ENCODE assay signal across 1 cellular context in the genomic region with DNA sequence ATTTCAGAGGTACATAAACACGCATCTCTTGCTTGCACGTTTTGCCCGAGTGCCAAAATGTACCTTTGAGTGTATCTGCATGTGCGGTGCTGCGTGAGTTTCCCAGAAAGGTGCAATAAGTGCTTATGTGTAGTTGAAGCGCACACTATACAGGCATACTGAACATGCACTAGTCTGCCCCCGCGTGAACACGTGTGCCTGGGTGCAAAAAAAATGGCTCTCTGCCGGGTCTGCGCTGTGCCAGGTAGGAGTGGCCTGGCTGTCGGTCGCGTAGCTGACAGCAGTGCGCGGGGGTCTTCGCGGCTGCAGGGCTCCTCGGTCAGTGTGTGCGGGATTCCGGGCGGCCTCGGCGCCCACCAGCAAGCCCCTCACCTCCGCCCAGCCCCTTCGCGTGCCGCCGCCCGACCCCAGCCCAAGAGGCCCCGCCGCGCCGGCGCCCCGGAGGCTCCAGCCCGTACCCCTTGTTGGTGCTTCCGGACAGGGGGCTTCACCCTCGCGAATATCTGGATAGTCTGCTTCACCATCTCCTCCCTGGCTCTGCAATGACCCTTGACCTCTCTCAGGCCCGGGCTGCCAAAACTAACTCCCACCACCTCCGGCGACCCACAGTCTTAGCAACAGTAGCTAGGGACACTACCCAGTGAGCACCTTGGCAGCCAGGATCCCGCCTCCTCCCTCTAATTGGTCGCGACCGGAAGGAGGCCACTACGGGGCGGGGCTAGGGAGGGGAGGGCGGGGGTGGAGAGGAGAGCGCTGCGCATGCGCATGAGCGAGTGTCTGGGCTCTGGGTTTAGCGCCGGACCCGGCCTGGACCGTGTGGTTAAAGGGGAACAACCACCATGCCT.
A peak's percentile ranks its signal among the peaks of the same experiment; 100 is the strongest.
TF ChIP-seq lines count a peak whose summit lies in the region.

A gene with protein sequence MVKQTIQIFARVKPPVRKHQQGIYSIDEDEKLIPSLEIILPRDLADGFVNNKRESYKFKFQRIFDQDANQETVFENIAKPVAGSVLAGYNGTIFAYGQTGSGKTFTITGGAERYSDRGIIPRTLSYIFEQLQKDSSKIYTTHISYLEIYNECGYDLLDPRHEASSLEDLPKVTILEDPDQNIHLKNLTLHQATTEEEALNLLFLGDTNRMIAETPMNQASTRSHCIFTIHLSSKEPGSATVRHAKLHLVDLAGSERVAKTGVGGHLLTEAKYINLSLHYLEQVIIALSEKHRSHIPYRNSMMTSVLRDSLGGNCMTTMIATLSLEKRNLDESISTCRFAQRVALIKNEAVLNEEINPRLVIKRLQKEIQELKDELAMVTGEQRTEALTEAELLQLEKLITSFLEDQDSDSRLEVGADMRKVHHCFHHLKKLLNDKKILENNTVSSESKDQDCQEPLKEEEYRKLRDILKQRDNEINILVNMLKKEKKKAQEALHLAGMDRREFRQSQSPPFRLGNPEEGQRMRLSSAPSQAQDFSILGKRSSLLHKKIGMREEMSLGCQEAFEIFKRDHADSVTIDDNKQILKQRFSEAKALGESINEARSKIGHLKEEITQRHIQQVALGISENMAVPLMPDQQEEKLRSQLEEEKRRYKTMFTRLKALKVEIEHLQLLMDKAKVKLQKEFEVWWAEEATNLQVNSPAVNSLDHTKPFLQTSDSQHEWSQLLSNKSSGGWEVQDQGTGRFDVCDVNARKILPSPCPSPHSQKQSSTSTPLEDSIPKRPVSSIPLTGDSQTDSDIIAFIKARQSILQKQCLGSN (minus strand): TSS at position 622 of the 845 bp plus-strand sequence. CDS start 98 bp downstream, at position 524.

TF ChIP-seq in HEK293, 187 proteins besides CTCF, POLR2A, EP300 and RAD21 (continued from another document):
- TF ChIP-seq ZSCAN16 (tag by site-specific recombination; IDR thresholded peaks at IDR 0.05) (no peak), ZNF768 (tag by site-specific recombination; IDR thresholded peaks at IDR 0.05) (no peak), ZNF335 (tag by site-specific recombination; conservative IDR thresholded peaks at IDR 0.05) (peak; percentile 86), WT1 (tag by site-specific recombination; IDR thresholded peaks at IDR 0.05) (no peak), KLF7 (tag by site-specific recombination; IDR thresholded peaks at IDR 0.05; ENCODE audit: borderline replicate concordance) (no peak), KLF9 (tag by site-specific recombination; IDR thresholded peaks at IDR 0.05; ENCODE audit: low read depth) (peak; percentile 60), ZNF585B (tag by site-specific recombination; IDR thresholded peaks at IDR 0.05) (no peak), SALL2 (tag by site-specific recombination; IDR thresholded peaks at IDR 0.05; ENCODE audit: borderline replicate concordance) (no peak), RBAK (tag by site-specific recombination; IDR thresholded peaks at IDR 0.05) (no peak), ZNF19 (tag by site-specific recombination; IDR thresholded peaks at IDR 0.05; ENCODE audit: low read depth) (no peak), SCRT2 (tag by site-specific recombination; IDR thresholded peaks at IDR 0.05) (no peak), ZBTB20 (tag by site-specific recombination; IDR thresholded peaks at IDR 0.05) (peak; percentile 35), MEIS1 (CRISPR knock-in tag; IDR thresholded peaks at IDR 0.05; ENCODE audit: borderline replicate concordance) (no peak), ZNF140 (tag by site-specific recombination; IDR thresholded peaks at IDR 0.05) (no peak), YY2 (tag by site-specific recombination; IDR thresholded peaks at IDR 0.05) (peak; percentile 60; the same call in 1 of the 2 replicates), ZNF169 (tag by site-specific recombination; IDR thresholded peaks at IDR 0.05) (no peak), ZNF561 (tag by site-specific recombination; IDR thresholded peaks at IDR 0.05; ENCODE audit: borderline replicate concordance) (peak; percentile 38; the same call in 1 of the 2 replicates), ZNF792 (tag by site-specific recombination; IDR thresholded peaks at IDR 0.05) (no peak), ZNF394 (tag by site-specific recombination; IDR thresholded peaks at IDR 0.05; ENCODE audit: borderline replicate concordance) (no peak), ZNF341 (tag by site-specific recombination; IDR thresholded peaks at IDR 0.05; ENCODE audit: low read depth) (peak; percentile 59), MZF1 (tag by site-specific recombination; IDR thresholded peaks at IDR 0.05; ENCODE audit: borderline replicate concordance) (no peak), ZIC2 (tag by site-specific recombination; IDR thresholded peaks at IDR 0.05) (0 out of 2 replicates have a peak, but pooled peaks have one; percentile 22), GLIS1 (tag by site-specific recombination; IDR thresholded peaks at IDR 0.05) (no peak), ZFP41 (tag by site-specific recombination; IDR thresholded peaks at IDR 0.05; ENCODE audit: borderline replicate concordance) (no peak), ZNF404 (tag by site-specific recombination; IDR thresholded peaks at IDR 0.05) (no peak), ZNF747 (tag by site-specific recombination; IDR thresholded peaks at IDR 0.05) (no peak), KLF8 (tag by site-specific recombination; IDR thresholded peaks at IDR 0.05) (peak; percentile 31; the same call in 1 of the 2 replicates), ZNF624 (tag by site-specific recombination; IDR thresholded peaks at IDR 0.05) (no peak), GFI1B (tag by site-specific recombination; IDR thresholded peaks at IDR 0.05) (no peak), ZNF155 (tag by site-specific recombination; IDR thresholded peaks at IDR 0.05) (no peak), ZNF132 (tag by site-specific recombination; IDR thresholded peaks at IDR 0.05; ENCODE audit: borderline replicate concordance) (no peak), ZBTB17 (tag by site-specific recombination; IDR thresholded peaks at IDR 0.05) (no peak), ZNF560 (tag by site-specific recombination; IDR thresholded peaks at IDR 0.05; ENCODE audit: borderline replicate concordance) (0 out of 2 replicates have a peak, but pooled peaks have one; percentile 59), ZNF521 (tag by site-specific recombination; IDR thresholded peaks at IDR 0.05) (no peak), GLI2 (tag by site-specific recombination; IDR thresholded peaks at IDR 0.05; ENCODE audit: borderline replicate concordance, low read depth) (no peak), ZNF211 (tag by site-specific recombination; IDR thresholded peaks at IDR 0.05; ENCODE audit: low read depth) (no peak), ZBTB8A (tag by site-specific recombination; IDR thresholded peaks at IDR 0.05) (peak; percentile 37), ZNF292 (tag by site-specific recombination; IDR thresholded peaks at IDR 0.05; ENCODE audit: borderline replicate concordance, low read depth) (0 out of 2 replicates have a peak, but pooled peaks have one; percentile 13)
- TF ChIP-seq, protein P1, sequence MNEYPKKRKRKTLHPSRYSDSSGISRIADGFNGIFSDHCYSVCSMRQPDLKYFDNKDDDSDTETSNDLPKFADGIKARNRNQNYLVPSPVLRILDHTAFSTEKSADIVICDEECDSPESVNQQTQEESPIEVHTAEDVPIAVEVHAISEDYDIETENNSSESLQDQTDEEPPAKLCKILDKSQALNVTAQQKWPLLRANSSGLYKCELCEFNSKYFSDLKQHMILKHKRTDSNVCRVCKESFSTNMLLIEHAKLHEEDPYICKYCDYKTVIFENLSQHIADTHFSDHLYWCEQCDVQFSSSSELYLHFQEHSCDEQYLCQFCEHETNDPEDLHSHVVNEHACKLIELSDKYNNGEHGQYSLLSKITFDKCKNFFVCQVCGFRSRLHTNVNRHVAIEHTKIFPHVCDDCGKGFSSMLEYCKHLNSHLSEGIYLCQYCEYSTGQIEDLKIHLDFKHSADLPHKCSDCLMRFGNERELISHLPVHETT (tag by site-specific recombination; IDR thresholded peaks at IDR 0.05), result no peak
- TF ChIP-seq, protein P2, sequence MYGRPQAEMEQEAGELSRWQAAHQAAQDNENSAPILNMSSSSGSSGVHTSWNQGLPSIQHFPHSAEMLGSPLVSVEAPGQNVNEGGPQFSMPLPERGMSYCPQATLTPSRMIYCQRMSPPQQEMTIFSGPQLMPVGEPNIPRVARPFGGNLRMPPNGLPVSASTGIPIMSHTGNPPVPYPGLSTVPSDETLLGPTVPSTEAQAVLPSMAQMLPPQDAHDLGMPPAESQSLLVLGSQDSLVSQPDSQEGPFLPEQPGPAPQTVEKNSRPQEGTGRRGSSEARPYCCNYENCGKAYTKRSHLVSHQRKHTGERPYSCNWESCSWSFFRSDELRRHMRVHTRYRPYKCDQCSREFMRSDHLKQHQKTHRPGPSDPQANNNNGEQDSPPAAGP (tag by site-specific recombination; IDR thresholded peaks at IDR 0.05), result no peak
- TF ChIP-seq, protein P3, sequence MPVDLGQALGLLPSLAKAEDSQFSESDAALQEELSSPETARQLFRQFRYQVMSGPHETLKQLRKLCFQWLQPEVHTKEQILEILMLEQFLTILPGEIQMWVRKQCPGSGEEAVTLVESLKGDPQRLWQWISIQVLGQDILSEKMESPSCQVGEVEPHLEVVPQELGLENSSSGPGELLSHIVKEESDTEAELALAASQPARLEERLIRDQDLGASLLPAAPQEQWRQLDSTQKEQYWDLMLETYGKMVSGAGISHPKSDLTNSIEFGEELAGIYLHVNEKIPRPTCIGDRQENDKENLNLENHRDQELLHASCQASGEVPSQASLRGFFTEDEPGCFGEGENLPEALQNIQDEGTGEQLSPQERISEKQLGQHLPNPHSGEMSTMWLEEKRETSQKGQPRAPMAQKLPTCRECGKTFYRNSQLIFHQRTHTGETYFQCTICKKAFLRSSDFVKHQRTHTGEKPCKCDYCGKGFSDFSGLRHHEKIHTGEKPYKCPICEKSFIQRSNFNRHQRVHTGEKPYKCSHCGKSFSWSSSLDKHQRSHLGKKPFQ (tag by site-specific recombination; IDR thresholded peaks at IDR 0.05), result no peak
- TF ChIP-seq, protein P4, sequence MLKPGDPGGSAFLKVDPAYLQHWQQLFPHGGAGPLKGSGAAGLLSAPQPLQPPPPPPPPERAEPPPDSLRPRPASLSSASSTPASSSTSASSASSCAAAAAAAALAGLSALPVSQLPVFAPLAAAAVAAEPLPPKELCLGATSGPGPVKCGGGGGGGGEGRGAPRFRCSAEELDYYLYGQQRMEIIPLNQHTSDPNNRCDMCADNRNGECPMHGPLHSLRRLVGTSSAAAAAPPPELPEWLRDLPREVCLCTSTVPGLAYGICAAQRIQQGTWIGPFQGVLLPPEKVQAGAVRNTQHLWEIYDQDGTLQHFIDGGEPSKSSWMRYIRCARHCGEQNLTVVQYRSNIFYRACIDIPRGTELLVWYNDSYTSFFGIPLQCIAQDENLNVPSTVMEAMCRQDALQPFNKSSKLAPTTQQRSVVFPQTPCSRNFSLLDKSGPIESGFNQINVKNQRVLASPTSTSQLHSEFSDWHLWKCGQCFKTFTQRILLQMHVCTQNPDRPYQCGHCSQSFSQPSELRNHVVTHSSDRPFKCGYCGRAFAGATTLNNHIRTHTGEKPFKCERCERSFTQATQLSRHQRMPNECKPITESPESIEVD (tag by site-specific recombination; IDR thresholded peaks at IDR 0.05), result no peak
- TF ChIP-seq, protein P5, sequence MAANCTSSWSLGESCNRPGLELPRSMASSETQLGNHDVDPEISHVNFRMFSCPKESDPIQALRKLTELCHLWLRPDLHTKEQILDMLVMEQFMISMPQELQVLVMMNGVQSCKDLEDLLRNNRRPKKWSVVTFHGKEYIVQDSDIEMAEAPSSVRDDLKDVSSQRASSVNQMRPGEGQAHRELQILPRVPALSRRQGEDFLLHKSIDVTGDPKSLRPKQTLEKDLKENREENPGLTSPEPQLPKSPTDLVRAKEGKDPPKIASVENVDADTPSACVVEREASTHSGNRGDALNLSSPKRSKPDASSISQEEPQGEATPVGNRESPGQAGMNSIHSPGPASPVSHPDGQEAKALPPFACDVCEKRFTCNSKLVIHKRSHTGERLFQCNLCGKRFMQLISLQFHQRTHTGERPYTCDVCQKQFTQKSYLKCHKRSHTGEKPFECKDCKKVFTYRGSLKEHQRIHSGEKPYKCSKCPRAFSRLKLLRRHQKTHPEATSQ (tag by site-specific recombination; IDR thresholded peaks at IDR 0.05), result no peak
- TF ChIP-seq, protein P6, sequence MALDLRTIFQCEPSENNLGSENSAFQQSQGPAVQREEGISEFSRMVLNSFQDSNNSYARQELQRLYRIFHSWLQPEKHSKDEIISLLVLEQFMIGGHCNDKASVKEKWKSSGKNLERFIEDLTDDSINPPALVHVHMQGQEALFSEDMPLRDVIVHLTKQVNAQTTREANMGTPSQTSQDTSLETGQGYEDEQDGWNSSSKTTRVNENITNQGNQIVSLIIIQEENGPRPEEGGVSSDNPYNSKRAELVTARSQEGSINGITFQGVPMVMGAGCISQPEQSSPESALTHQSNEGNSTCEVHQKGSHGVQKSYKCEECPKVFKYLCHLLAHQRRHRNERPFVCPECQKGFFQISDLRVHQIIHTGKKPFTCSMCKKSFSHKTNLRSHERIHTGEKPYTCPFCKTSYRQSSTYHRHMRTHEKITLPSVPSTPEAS (tag by site-specific recombination; IDR thresholded peaks at IDR 0.05), result no peak
- TF ChIP-seq, protein P7, sequence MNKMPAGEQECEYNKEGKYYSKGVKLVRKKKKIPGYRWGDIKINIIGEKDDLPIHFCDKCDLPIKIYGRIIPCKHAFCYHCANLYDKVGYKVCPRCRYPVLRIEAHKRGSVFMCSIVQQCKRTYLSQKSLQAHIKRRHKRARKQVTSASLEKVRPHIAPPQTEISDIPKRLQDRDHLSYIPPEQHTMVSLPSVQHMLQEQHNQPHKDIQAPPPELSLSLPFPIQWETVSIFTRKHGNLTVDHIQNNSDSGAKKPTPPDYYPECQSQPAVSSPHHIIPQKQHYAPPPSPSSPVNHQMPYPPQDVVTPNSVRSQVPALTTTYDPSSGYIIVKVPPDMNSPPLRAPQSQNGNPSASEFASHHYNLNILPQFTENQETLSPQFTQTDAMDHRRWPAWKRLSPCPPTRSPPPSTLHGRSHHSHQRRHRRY (tag by site-specific recombination; IDR thresholded peaks at IDR 0.05), result no peak
- TF ChIP-seq, protein P8, sequence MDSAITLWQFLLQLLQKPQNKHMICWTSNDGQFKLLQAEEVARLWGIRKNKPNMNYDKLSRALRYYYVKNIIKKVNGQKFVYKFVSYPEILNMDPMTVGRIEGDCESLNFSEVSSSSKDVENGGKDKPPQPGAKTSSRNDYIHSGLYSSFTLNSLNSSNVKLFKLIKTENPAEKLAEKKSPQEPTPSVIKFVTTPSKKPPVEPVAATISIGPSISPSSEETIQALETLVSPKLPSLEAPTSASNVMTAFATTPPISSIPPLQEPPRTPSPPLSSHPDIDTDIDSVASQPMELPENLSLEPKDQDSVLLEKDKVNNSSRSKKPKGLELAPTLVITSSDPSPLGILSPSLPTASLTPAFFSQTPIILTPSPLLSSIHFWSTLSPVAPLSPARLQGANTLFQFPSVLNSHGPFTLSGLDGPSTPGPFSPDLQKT (IDR thresholded peaks at IDR 0.05; ENCODE audit: borderline replicate concordance, low read depth, low read length), result no peak
